In genomic region chr13:75149781-75150180, GRCh38 we compare ENCODE assay signal across 27 cellular contexts.
"Had no signal": no experiment of that assay in that cellular context is flagged by ENCODE, and none has a peak within 500 bp of the region (broad histone marks: within the 10 kb centered on the region; RNA-seq: fewer than 3 reads in every experiment).

No MANE protein-coding gene starts in this region.

- H3K9me3 ChIP-seq: colonic mucosa, esophagus squamous epithelium, gastrocnemius medialis, lower lobe of right lung, mucosa of descending colon had no signal

- H3K27ac Mint-ChIP-seq: dendritic cell treated with granulocyte-macrophage colony-stimulating factor and Interleukin-4, amounts not matched to agents 40 ng/mL and 50 ng/mL, for 4 days; effector memory CD8-positive, alpha-beta T cell; endodermal cell; mesothelial cell of epicardium had no signal

- FAIRE-seq: endometrium, islet of Langerhans, keratinocyte had no signal

- H3K4me1 Mint-ChIP-seq: naive B cell had no signal

- DNase-seq: colonic mucosa; cortex of kidney; effector CD8-positive, alpha-beta T cell; effector memory CD8-positive, alpha-beta T cell; endodermal cell; erythroblast; esophagus squamous epithelium; foreskin fibroblast; foreskin melanocyte; gastrocnemius medialis; glutamatergic neuron; head of caudate nucleus; heart right ventricle; hippocampal formation; left cardiac atrium; left lung; left ventricle myocardium superior; lower lobe of right lung; mesenchymal stem cell; mucosa of descending colon; naive B cell had no signal

- H3K36me3 ChIP-seq: colonic mucosa, esophagus squamous epithelium, gastrocnemius medialis, heart right ventricle, left lung, lower lobe of right lung had no signal

- H3K4me3 ChIP-seq: colonic mucosa, esophagus squamous epithelium, gastrocnemius medialis, heart right ventricle, left lung, lower lobe of right lung, mucosa of descending colon had no signal

- H3K4me3 Mint-ChIP-seq: dendritic cell treated with granulocyte-macrophage colony-stimulating factor and Interleukin-4, amounts not matched to agents 40 ng/mL and 50 ng/mL, for 4 days; effector memory CD8-positive, alpha-beta T cell; endodermal cell; mesothelial cell of epicardium; naive B cell had no signal

- H3K36me3 Mint-ChIP-seq: naive B cell had no signal

- H3K27me3 Mint-ChIP-seq: dendritic cell treated with granulocyte-macrophage colony-stimulating factor and Interleukin-4, amounts not matched to agents 40 ng/mL and 50 ng/mL, for 4 days had no signal

- H3K9me3 Mint-ChIP-seq: endodermal cell had no signal

- H3K27ac ChIP-seq: colonic mucosa, epithelial cell of prostate, esophagus squamous epithelium, gastrocnemius medialis, heart right ventricle, left lung, lower lobe of right lung had no signal

- H3K27me3 ChIP-seq: colonic mucosa, esophagus squamous epithelium, gastrocnemius medialis, heart right ventricle, left lung had no signal

- H3K4me1 ChIP-seq: colonic mucosa, esophagus squamous epithelium, gastrocnemius medialis, heart right ventricle, left lung, lower lobe of right lung had no signal
